16 cellular contexts compared by ENCODE assay signal in genomic region chr11:34262601-34263081, GRCh38.
DNase-seq lines count a peak whose midpoint lies in the region; ATAC-seq and TF ChIP-seq lines count a peak whose summit lies in the region.
"Had no signal": no experiment of that assay in that cellular context is flagged by ENCODE, and none has a peak within 500 bp of the region (broad histone marks: within the 10 kb centered on the region; RNA-seq: fewer than 3 reads in every experiment).

No MANE protein-coding gene starts in this region.

- DNase-seq in HCT116 (ENCODE audit: low read depth, low spot score): no peak
- peak; percentile 90 for DNase-seq in medulla oblongata (ENCODE audit: extremely low spot score)
- DNase-seq in activated effector memory CD4-positive, alpha-beta T cell treated with Interleukin-2 at 50 U/mL for 16 hours: no peak
- no peak for DNase-seq in kidney glomerular epithelial cell (lab: John Stamatoyannopoulos, UW)
- no peak for DNase-seq in OCI-M2 (lab: John Stamatoyannopoulos, UW; ENCODE audit: unreplicated experiment)
- DNase-seq in HCEC 1CT: no peak
- DNase-seq: activated CD4-positive, alpha-beta T cell treated with anti-CD3 and anti-CD28 coated beads, Interleukin-2, amount 50 U/mL, for 1 hour; activated T-cell treated with anti-CD3 and anti-CD28 coated beads, Interleukin-2, amount 50 U/mL, for 72 hours; NCI-H526 treated with DMSO at 0.1 percent for 48 hours; stimulated activated naive CD4-positive, alpha-beta T cell treated with Interleukin-2 at 50 U/mL for 16 hours; T-helper 9 cell had no signal

- peak overlapping the region in 1 of 2 experiments; percentile 14; a peak in 1 of 4 replicates for H3K4me3 ChIP-seq in HCT116 (replicated peaks in 1 of 2; ENCODE audit: low read depth in 1 of 2, low read length in 2 of 2)
- H3K4me3 ChIP-seq: coronary artery, K562 had no signal

- no peaks in the 10 kb centered on the region for H4K20me1 ChIP-seq in HCT116 (ENCODE audit: insufficient read depth)

- no peaks in the 10 kb centered on the region for H3K79me2 ChIP-seq in HCT116 (ENCODE audit: insufficient read depth, low read length)

- TF ChIP-seq CTCF in 22Rv1 (IDR thresholded peaks at IDR 0.05) (no peak), HCT116 (IDR thresholded peaks at IDR 0.05 in 2 of 3, conservative IDR thresholded peaks at IDR 0.05 in 1 of 3; ENCODE audit: borderline replicate concordance in 1 of 3, insufficient read depth in 1 of 3, low read depth in 2 of 3, low read length in 2 of 3) (no peak), VCaP (conservative IDR thresholded peaks at IDR 0.05) (no peak)

- no peak for ATAC-seq in HCT116
- ATAC-seq: activated T-cell treated with anti-CD3 and anti-CD28 coated beads, Interleukin-2, amount 50 U/mL, for 72 hours; K562; natural killer cell treated with Interleukin-12 subunit alpha and Interleukin-12 subunit beta and Interleukin-15 and Interleukin-18, amount 100 ng/mL, for 72 hours had no signal

- no TSS peak for BruUV-seq in HCT116 (replicated peaks; lab: Mats Ljungman, UMichigan)

- H3K4me1 ChIP-seq in HCT116 (ENCODE audit: control insufficient read depth in 1 of 2, insufficient read depth in 2 of 2, low read length in 2 of 2): peaks cover 37 to 44% of the 10 kb centered on the region in 2 experiments

- intact Hi-C loops in HCT116 (cut with micrococcal nuclease): loop anchor here (5.0 kb wide), 1 partner anchor 95 kb away; the partner anchor contains the start of gene ABTB2

- RAD21 ChIA-PET in HCT116 (lab: Charles Lee; ENCODE audit: low non-redundant PET in 1 of 2, low total read pairs in 2 of 2, uncharacterized antibody in 2 of 2, unreplicated experiment in 2 of 2): interaction anchor here (1.1 to 2.1 kb wide), 5 partner anchors 12 to 88 kb away, joined by 3 to 6 read pairs (median 4); no protein-coding TSS in a partner anchor

- peak overlapping the region; percentile 18; the same call in 1 of the 2 replicates for H3K27ac ChIP-seq in 22Rv1
- peak overlapping the region; percentile 90 for H3K27ac ChIP-seq in HCT116 (ENCODE audit: low read depth, low read length)
- peak overlapping the region; percentile 36 for H3K27ac ChIP-seq in VCaP
- H3K27ac ChIP-seq: coronary artery had no signal

- no peak for TF ChIP-seq RAD21 in HCT116 (IDR thresholded peaks at IDR 0.05; ENCODE audit: low read depth)

- H2AFZ ChIP-seq in HCT116 (ENCODE audit: low read depth, low read length, poor library complexity, severe bottlenecking): no peak overlapping the region

- no peaks in the 10 kb centered on the region for H3K9me2 ChIP-seq in HCT116 (ENCODE audit: insufficient read depth)

- CTCF ChIA-PET in HCT116 (lab: Charles Lee): interaction anchor here (0.9 to 2.1 kb wide), 3 partner anchors 12 to 88 kb away, joined by 3 to 12 read pairs (median 3); no protein-coding TSS in a partner anchor

- POLR2A ChIA-PET in HCT116 (lab: Charles Lee): interaction anchor here (0.6 to 2.6 kb wide), 7 partner anchors 10 to 95 kb away, joined by 3 to 15 read pairs (median 3); partner anchors contain the start of gene ABTB2

- H3K4me2 ChIP-seq in HCT116 (ENCODE audit: low read length): peak overlapping the region; percentile 77

- H3K36me3 ChIP-seq in HCT116 (ENCODE audit: control insufficient read depth in 1 of 2, insufficient read depth in 2 of 2, low read length in 2 of 2): no peaks in the 10 kb centered on the region

- no peaks in the 10 kb centered on the region for H3K9me3 ChIP-seq in HCT116 (ENCODE audit: control insufficient read depth in 1 of 2, insufficient read depth in 1 of 2, low read depth in 1 of 2, low read length in 2 of 2)

- peak overlapping the region; percentile 56 for H3K9ac ChIP-seq in HCT116 (ENCODE audit: low read length)

- TF ChIP-seq POLR2A in HCT116 (IDR thresholded peaks at IDR 0.05; ENCODE audit: borderline replicate concordance, extremely low read depth, insufficient read depth, insufficient read length): no peak

- no peaks in the 10 kb centered on the region for H3K27me3 ChIP-seq in HCT116 (ENCODE audit: insufficient read depth, low read length)

TF ChIP-seq in HCT116, 20 proteins besides CTCF, POLR2A, EP300 and RAD21:
- TF ChIP-seq ZFX (IDR thresholded peaks at IDR 0.05) (no peak), TCF7L2 (IDR thresholded peaks at IDR 0.05; ENCODE audit: borderline replicate concordance, extremely low read depth, insufficient read depth, insufficient read length) (no peak), REST (IDR thresholded peaks at IDR 0.05; ENCODE audit: low read depth) (no peak), CBX3 (IDR thresholded peaks at IDR 0.05; ENCODE audit: low read depth) (no peak), SRF (IDR thresholded peaks at IDR 0.05; ENCODE audit: low read depth) (no peak), EGR1 (IDR thresholded peaks at IDR 0.05; ENCODE audit: low read depth) (no peak), ELF1 (IDR thresholded peaks at IDR 0.05; ENCODE audit: borderline replicate concordance, low read depth) (no peak), ZNF274 (IDR thresholded peaks at IDR 0.05; ENCODE audit: low read depth, low read length) (no peak), YY1 (IDR thresholded peaks at IDR 0.05; ENCODE audit: extremely low read depth, insufficient replicate concordance, low read depth, low read length) (no peak), SP1 (IDR thresholded peaks at IDR 0.05; ENCODE audit: low read depth) (no peak), ZBTB33 (IDR thresholded peaks at IDR 0.05; ENCODE audit: extremely low read depth, insufficient replicate concordance, low read length) (no peak), EZH2 (IDR thresholded peaks at IDR 0.05) (no peak), SIN3A (IDR thresholded peaks at IDR 0.05; ENCODE audit: low read depth) (no peak)

Comparison
In these comparisons a context has a peak if more than half of its experiments do, and no peak if none do; other contexts are left out.
1. H3K27ac ChIP-seq: peak in every context shown above with its lines; median percentile 90 in HCT116; 36 in VCaP; 18 in 22Rv1.